10 cellular contexts compared by ENCODE assay signal in the genomic region with DNA sequence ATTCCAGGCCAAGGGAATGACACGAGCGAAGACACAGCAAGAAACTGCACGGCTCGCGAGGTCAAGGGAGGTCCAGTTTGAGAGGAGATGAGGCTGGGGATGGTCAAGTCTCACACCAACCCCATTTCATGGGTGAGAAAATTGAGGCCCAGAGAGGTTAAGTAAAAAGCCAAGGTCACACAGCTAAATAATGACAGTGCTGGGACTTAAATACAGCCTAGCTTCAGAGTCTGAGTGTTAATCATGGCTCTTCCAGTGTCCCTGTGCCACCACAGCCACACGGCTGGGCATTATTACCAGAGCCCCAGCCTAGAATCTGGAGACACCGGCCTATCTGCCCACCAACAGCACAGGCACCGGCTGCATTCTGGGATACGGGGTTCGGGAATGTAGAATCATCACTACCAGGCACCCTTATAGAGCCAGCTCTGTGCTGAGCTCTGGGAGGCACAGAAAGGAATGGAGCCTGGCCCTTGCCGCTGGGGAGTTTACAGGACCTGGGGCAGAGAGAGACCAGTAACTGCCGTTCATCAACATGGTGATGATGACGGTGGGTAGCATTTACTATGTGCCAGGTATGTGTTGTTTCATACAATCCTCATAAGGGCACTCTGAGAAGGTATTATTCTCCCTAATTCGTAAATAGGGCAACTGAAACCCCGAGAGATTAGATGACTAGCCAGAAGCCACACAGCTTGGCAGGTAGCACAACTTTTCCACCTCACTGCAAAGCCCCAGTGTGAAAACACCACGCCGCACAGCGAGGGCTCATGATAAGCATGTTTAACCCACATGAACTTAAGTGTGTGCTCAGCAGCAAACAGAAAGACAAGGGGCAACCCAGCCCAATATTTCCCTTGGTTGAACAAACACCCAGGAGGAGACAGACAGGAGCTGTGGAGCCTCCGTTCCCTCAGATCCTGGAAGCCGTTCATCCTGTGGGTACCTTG.
DNase-seq lines count a peak whose midpoint lies in the region; ATAC-seq and TF ChIP-seq lines count a peak whose summit lies in the region.
"Had no signal": no experiment of that assay in that cellular context is flagged by ENCODE, and none has a peak within 500 bp of the region (broad histone marks: within the 10 kb centered on the region; RNA-seq: fewer than 3 reads in every experiment).

No MANE protein-coding gene starts in this region.

- H3K79me2 ChIP-seq in MM.1S (ENCODE audit: low read length): no peaks in the 10 kb centered on the region

- no peaks in the 10 kb centered on the region for H3K36me3 ChIP-seq in MM.1S (replicated peaks; ENCODE audit: insufficient read depth, low read length)

- TF ChIP-seq CTCF in MM.1S (IDR thresholded peaks at IDR 0.05; ENCODE audit: low read length): no peak
- TF ChIP-seq CTCF in foreskin fibroblast (IDR thresholded peaks at IDR 0.05; ENCODE audit: low read depth, low read length): no peak

- no peaks in the 10 kb centered on the region for H3K27me3 Mint-ChIP-seq in stimulated activated naive CD8-positive, alpha-beta T cell treated with anti-CD3 and anti-CD28 coated beads, Interleukin-15, Interleukin-2, amounts not matched to agents 100 ng/mL and 50 ng/mL, for 24 hours

- peak overlapping the region; percentile 97 for H3K27ac Mint-ChIP-seq in stimulated activated naive CD8-positive, alpha-beta T cell treated with anti-CD3 and anti-CD28 coated beads, Interleukin-15, Interleukin-2, amounts not matched to agents 100 ng/mL and 50 ng/mL, for 24 hours
- H3K27ac Mint-ChIP-seq: mesothelial cell of epicardium had no signal

- DNase-seq in NCI-H748 (lab: John Stamatoyannopoulos, UW; ENCODE audit: unreplicated experiment): peak; percentile 45
- no peak for DNase-seq in NCI-H748 treated with DMSO at 0.1 percent for 48 hours (lab: John Stamatoyannopoulos, UW)
- DNase-seq in activated CD8-positive, alpha-beta memory T cell treated with anti-CD3 and anti-CD28 coated beads for 4 hours (ENCODE audit: low read depth in 2 of 2): peak; percentile 40 to 52
- DNase-seq in effector CD4-positive, alpha-beta T cell: peak; percentile 55
- no peak for DNase-seq in MM.1S
- no peak for DNase-seq in foreskin fibroblast
- DNase-seq: ACHN had no signal

- H3K4me3 Mint-ChIP-seq in stimulated activated naive CD8-positive, alpha-beta T cell treated with anti-CD3 and anti-CD28 coated beads, Interleukin-15, Interleukin-2, amounts not matched to agents 100 ng/mL and 50 ng/mL, for 24 hours: peak overlapping the region; percentile 77
- H3K4me3 Mint-ChIP-seq: mesothelial cell of epicardium had no signal

- H3F3A ChIP-seq in MM.1S (ENCODE audit: insufficient read depth, low read length): no peaks in the 10 kb centered on the region

- H3K4me1 ChIP-seq in MM.1S (ENCODE audit: low read length): no peaks in the 10 kb centered on the region

- H4K20me1 ChIP-seq in MM.1S (ENCODE audit: insufficient read depth, low read length): no peaks in the 10 kb centered on the region

- H3K4me3 ChIP-seq in MM.1S (ENCODE audit: low read length) (no peak overlapping the region), foreskin fibroblast (ENCODE audit: low read depth in 1 of 2, low read length in 2 of 2) (no peak overlapping the region)

- no peak overlapping the region for H2AFZ ChIP-seq in MM.1S (ENCODE audit: low read length)

- no peak overlapping the region for H3K9ac ChIP-seq in MM.1S (ENCODE audit: low read length)

- H3K4me2 ChIP-seq in MM.1S (ENCODE audit: low read depth, low read length): no peak overlapping the region

- H3K9me2 ChIP-seq in MM.1S (replicated peaks; ENCODE audit: insufficient read depth, low read length): no peaks in the 10 kb centered on the region

- ATAC-seq in HG03520 (IDR thresholded peaks at IDR 0.05; ENCODE audit: unreplicated experiment): no peak

- H3K36me3 Mint-ChIP-seq in stimulated activated naive CD8-positive, alpha-beta T cell treated with anti-CD3 and anti-CD28 coated beads, Interleukin-15, Interleukin-2, amounts not matched to agents 100 ng/mL and 50 ng/mL, for 24 hours (ENCODE audit: low read depth): peaks cover 45% of the 10 kb centered on the region
- H3K36me3 Mint-ChIP-seq: mesothelial cell of epicardium had no signal

- no peak overlapping the region for H3K27ac ChIP-seq in MM.1S (ENCODE audit: low read length)

- H3K27me3 ChIP-seq in MM.1S (replicated peaks; ENCODE audit: insufficient read depth, low read length): no peaks in the 10 kb centered on the region

- H3K9me3 Mint-ChIP-seq in stimulated activated naive CD8-positive, alpha-beta T cell treated with anti-CD3 and anti-CD28 coated beads, Interleukin-15, Interleukin-2, amounts not matched to agents 100 ng/mL and 50 ng/mL, for 24 hours: no peaks in the 10 kb centered on the region

- peaks cover 89% of the 10 kb centered on the region for H3K4me1 Mint-ChIP-seq in stimulated activated naive CD8-positive, alpha-beta T cell treated with anti-CD3 and anti-CD28 coated beads, Interleukin-15, Interleukin-2, amounts not matched to agents 100 ng/mL and 50 ng/mL, for 24 hours (ENCODE audit: low read depth)

- no peaks in the 10 kb centered on the region for H3K9me3 ChIP-seq in MM.1S (replicated peaks; ENCODE audit: insufficient read depth, low read length)

Comparison
In these comparisons a context has a peak if more than half of its experiments do, and no peak if none do; other contexts are left out.
1. DNase-seq: peak in NCI-H748 (single experiment), activated CD8-positive, alpha-beta memory T cell treated with anti-CD3 and anti-CD28 coated beads for 4 hours (2 of 2) and effector CD4-positive, alpha-beta T cell (single experiment); none in NCI-H748 treated with DMSO at 0.1 percent for 48 hours (single experiment), MM.1S (single experiment) and foreskin fibroblast (0 of 2).